Comparison of ENCODE assay signal across 19 cellular contexts in the genomic region with DNA sequence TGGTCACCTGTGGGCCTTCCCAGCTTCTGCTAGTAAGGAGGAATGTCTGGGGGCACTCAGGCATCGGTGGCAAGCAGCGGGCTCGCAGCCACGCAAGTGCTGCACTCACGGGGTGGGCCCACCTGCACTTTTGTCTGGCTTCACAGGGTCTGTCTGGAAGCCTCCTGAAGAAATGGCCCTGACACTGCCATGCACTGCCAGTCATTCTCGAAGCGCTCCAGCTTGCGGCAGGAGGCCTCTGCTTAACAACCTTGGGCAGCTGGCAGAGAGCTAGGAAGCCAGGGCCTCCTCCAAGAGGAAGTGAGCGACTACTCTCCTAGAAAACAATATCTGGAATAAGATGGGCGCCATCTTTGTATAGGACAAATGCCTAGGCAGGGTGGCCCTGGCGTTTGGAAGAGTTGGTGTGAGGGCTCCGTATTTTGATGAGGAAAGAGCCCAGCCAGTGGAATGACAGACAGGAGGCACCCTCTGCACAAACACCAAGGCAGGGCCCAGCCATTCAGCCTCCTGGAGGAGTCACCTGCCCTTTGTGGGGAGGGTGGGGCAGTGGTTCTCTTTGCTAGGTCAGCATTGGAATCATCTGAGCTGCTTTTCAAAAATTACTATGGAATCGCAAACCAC.
DNase-seq lines count a peak whose midpoint lies in the region; TF ChIP-seq lines count a peak whose summit lies in the region.
"Had no signal": no experiment of that assay in that cellular context is flagged by ENCODE, and none has a peak within 500 bp of the region (broad histone marks: within the 10 kb centered on the region; RNA-seq: fewer than 3 reads in every experiment).

No MANE protein-coding gene starts in this region.

- H3K27ac ChIP-seq in neuronal stem cell (replicated peaks; ENCODE audit: low read length) = no peak overlapping the region
- no peak overlapping the region for H3K27ac ChIP-seq in vagina

- intact Hi-C loops in vagina (cut with DNase I) = no loop called here
- intact Hi-C loops in Caco-2 (cut with micrococcal nuclease; ENCODE audit: unreplicated experiment) = no loop called here

- H4K8ac ChIP-seq in neuronal stem cell (ENCODE audit: low read depth, low read length) = no peak overlapping the region

- H3K4me3 Mint-ChIP-seq in activated CD4-positive, alpha-beta T cell treated with anti-CD3 and anti-CD28 coated beads, Interleukin-2, amount 10 ng/mL, durations not matched to agents 7 days and 5 days = no peak overlapping the region
- no peak overlapping the region for H3K4me3 Mint-ChIP-seq in Caco-2 (ENCODE audit: unreplicated experiment)
- H3K4me3 Mint-ChIP-seq: CD4-positive, alpha-beta memory T cell; GM23338; H9; HFFc6 had no signal

- CTCF ChIA-PET in activated CD4-positive, alpha-beta T cell treated with anti-CD3 and anti-CD28 coated beads, Interleukin-2, amount 10 ng/mL, durations not matched to agents 7 days and 5 days (lab: Charles Lee) = no interaction called here
- CTCF ChIA-PET in Caco-2 (lab: Charles Lee) = no interaction called here

- DNase-seq in activated CD4-positive, alpha-beta T cell treated with anti-CD3 and anti-CD28 coated beads, Interleukin-2, amount 10 ng/mL, durations not matched to agents 7 days and 5 days = no peak
- DNase-seq in activated CD4-positive, alpha-beta T cell treated with anti-CD3 and anti-CD28 coated beads, Interleukin-2, amount 50 U/mL, for 1 hour = no peak
- no peak for DNase-seq in neuronal stem cell (ENCODE audit: low spot score)
- DNase-seq in vagina (ENCODE audit: extremely low spot score in 2 of 2) = peak; percentile 60 to 61
- DNase-seq in hypothalamus (lab: John Stamatoyannopoulos, UW) = no peak
- no peak for DNase-seq in Caco-2
- DNase-seq: 8988T; ACHN; AML-193; BE2C; C1 segment of cervical spinal cord; CD4-positive, alpha-beta memory T cell; COR-L47; DMS153; GF-D8; H9; HFFc6 had no signal

- TF ChIP-seq POLR2A in vagina (IDR thresholded peaks at IDR 0.05) = no peak

- H3K27me3 ChIP-seq in neuronal stem cell (ENCODE audit: control insufficient read depth in 3 of 3, insufficient read depth in 3 of 3, low read depth in 1 of 3, low read length in 3 of 3) (no peaks in the 10 kb centered on the region), vagina (no peaks in the 10 kb centered on the region), Caco-2 (replicated peaks; ENCODE audit: control insufficient read depth, insufficient read depth, low read length) (no peaks in the 10 kb centered on the region; the same call in none of the 2 replicates)
- H3K27me3 ChIP-seq: BE2C had no signal

- H2BK15ac ChIP-seq in neuronal stem cell (ENCODE audit: low read length) = no peak overlapping the region

- H2AK5ac ChIP-seq in neuronal stem cell (ENCODE audit: low read depth, low read length) = peak overlapping the region; percentile 65

- H3K9me3 ChIP-seq in neuronal stem cell (replicated peaks in 1 of 2; ENCODE audit: control insufficient read depth in 2 of 2, insufficient read depth in 1 of 2, low read depth in 1 of 2, low read length in 2 of 2) (peaks cover 0 to 3% of the 10 kb centered on the region in 2 donors), vagina (no peaks in the 10 kb centered on the region), Caco-2 (no peaks in the 10 kb centered on the region)
- H3K9me3 ChIP-seq: A549, BE2C had no signal

- H3K4me1 Mint-ChIP-seq in activated CD4-positive, alpha-beta T cell treated with anti-CD3 and anti-CD28 coated beads, Interleukin-2, amount 10 ng/mL, durations not matched to agents 7 days and 5 days = no peaks in the 10 kb centered on the region
- no peaks in the 10 kb centered on the region for H3K4me1 Mint-ChIP-seq in Caco-2 (ENCODE audit: low read depth, unreplicated experiment)
- H3K4me1 Mint-ChIP-seq: CD4-positive, alpha-beta memory T cell; GM23338 had no signal

- POLR2A ChIA-PET in activated CD4-positive, alpha-beta T cell treated with anti-CD3 and anti-CD28 coated beads, Interleukin-2, amount 10 ng/mL, durations not matched to agents 7 days and 5 days (lab: Charles Lee) = no interaction called here
- POLR2A ChIA-PET in Caco-2 (lab: Charles Lee) = no interaction called here

- peak overlapping the region; percentile 19 for H3K27ac Mint-ChIP-seq in activated CD4-positive, alpha-beta T cell treated with anti-CD3 and anti-CD28 coated beads, Interleukin-2, amount 10 ng/mL, durations not matched to agents 7 days and 5 days
- no peak overlapping the region for H3K27ac Mint-ChIP-seq in Caco-2 (ENCODE audit: unreplicated experiment)
- H3K27ac Mint-ChIP-seq: CD4-positive, alpha-beta memory T cell; GM23338; H9; HFFc6 had no signal

- no peak overlapping the region for H3K4ac ChIP-seq in neuronal stem cell (ENCODE audit: low read length)

- H3K9me3 Mint-ChIP-seq in activated CD4-positive, alpha-beta T cell treated with anti-CD3 and anti-CD28 coated beads, Interleukin-2, amount 10 ng/mL, durations not matched to agents 7 days and 5 days = no peaks in the 10 kb centered on the region
- no peaks in the 10 kb centered on the region for H3K9me3 Mint-ChIP-seq in Caco-2 (ENCODE audit: unreplicated experiment)
- H3K9me3 Mint-ChIP-seq: GM23338, H9, HFFc6 had no signal

- no peak overlapping the region for H2AFZ ChIP-seq in neuronal stem cell (ENCODE audit: low read length)
- H2AFZ ChIP-seq: GM23338 had no signal

- no peak overlapping the region for H3K14ac ChIP-seq in neuronal stem cell (ENCODE audit: low read length)

- H3K4me3 ChIP-seq in neuronal stem cell (ENCODE audit: low read length in 2 of 2) = no peak overlapping the region
- H3K4me3 ChIP-seq in vagina = no peak overlapping the region
- no peak overlapping the region for H3K4me3 ChIP-seq in Caco-2 (ENCODE audit: low read depth, low read length)
- H3K4me3 ChIP-seq: A549, GM23338 had no signal

- no peaks in the 10 kb centered on the region for H3K79me1 ChIP-seq in neuronal stem cell (ENCODE audit: low read depth, low read length)

- no peak overlapping the region for H2BK12ac ChIP-seq in neuronal stem cell (ENCODE audit: low read length)

- H3K4me2 ChIP-seq in neuronal stem cell (ENCODE audit: insufficient read depth, low read length, poor library complexity, severe bottlenecking) = no peak overlapping the region
- H3K4me2 ChIP-seq: A549, GM23338 had no signal

- H2BK120ac ChIP-seq in neuronal stem cell (ENCODE audit: low read depth, low read length) = no peak overlapping the region

- WGBS in neuronal stem cell (ENCODE audit: extremely low coverage in 2 of 2, insufficient read length in 2 of 2, insufficient replicate concordance in 1 of 2), 2 donors = no CpG with 5 or more reads among the region's 13 CpGs

- no peak overlapping the region for H3K23ac ChIP-seq in neuronal stem cell (ENCODE audit: low read depth, low read length, poor library complexity)

- TF ChIP-seq CTCF in vagina (IDR thresholded peaks at IDR 0.05) = no peak
- TF ChIP-seq CTCF in Caco-2 (IDR thresholded peaks at IDR 0.05; ENCODE audit: insufficient read depth in 1 of 2, low read depth in 1 of 2, low read length in 1 of 2, severe bottlenecking in 1 of 2, unreplicated experiment in 1 of 2) = no peak

- H3K27me3 Mint-ChIP-seq in activated CD4-positive, alpha-beta T cell treated with anti-CD3 and anti-CD28 coated beads, Interleukin-2, amount 10 ng/mL, durations not matched to agents 7 days and 5 days = no peaks in the 10 kb centered on the region
- H3K27me3 Mint-ChIP-seq in Caco-2 (ENCODE audit: insufficient read depth, unreplicated experiment) = peaks cover 13% of the 10 kb centered on the region

- peak overlapping the region; percentile 15 for H3K9ac ChIP-seq in neuronal stem cell (ENCODE audit: low read depth, low read length, poor library complexity)

- H3K36me3 Mint-ChIP-seq in activated CD4-positive, alpha-beta T cell treated with anti-CD3 and anti-CD28 coated beads, Interleukin-2, amount 10 ng/mL, durations not matched to agents 7 days and 5 days (ENCODE audit: low read depth) = no peaks in the 10 kb centered on the region
- H3K36me3 Mint-ChIP-seq in Caco-2 (ENCODE audit: insufficient read depth, unreplicated experiment) = no peaks in the 10 kb centered on the region
- H3K36me3 Mint-ChIP-seq: CD4-positive, alpha-beta memory T cell had no signal

- no peak overlapping the region for H4K91ac ChIP-seq in neuronal stem cell (ENCODE audit: low read depth, low read length, poor library complexity)

- no TSS peak for BruUV-seq in Caco-2 (replicated peaks; lab: Mats Ljungman, UMichigan)

- peak overlapping the region; percentile 24 for H3K18ac ChIP-seq in neuronal stem cell (ENCODE audit: low read length)

- H2BK5ac ChIP-seq in neuronal stem cell (ENCODE audit: low read length) = peak overlapping the region; percentile 1

- peaks cover 0 to 4% of the 10 kb centered on the region in 2 donors for H3K4me1 ChIP-seq in neuronal stem cell (ENCODE audit: control insufficient read depth in 2 of 2, insufficient read depth in 1 of 2, low read depth in 1 of 2, low read length in 2 of 2)
- no peaks in the 10 kb centered on the region for H3K4me1 ChIP-seq in vagina
- H3K4me1 ChIP-seq in Caco-2 = no peaks in the 10 kb centered on the region
- H3K4me1 ChIP-seq: A549 had no signal

- H3K36me3 ChIP-seq in neuronal stem cell (replicated peaks in 1 of 2; ENCODE audit: control insufficient read depth in 2 of 2, insufficient read depth in 2 of 2, low read length in 2 of 2) (peaks cover 0 to 2% of the 10 kb centered on the region in 2 donors), vagina (no peaks in the 10 kb centered on the region), Caco-2 (ENCODE audit: control insufficient read depth, insufficient read depth, low read length) (no peaks in the 10 kb centered on the region)
- H3K36me3 ChIP-seq: BE2C had no signal

Comparison
In these comparisons a context has a peak if more than half of its experiments do, and no peak if none do; other contexts are left out.
1. DNase-seq: peak in vagina (2 of 2); none in activated CD4-positive, alpha-beta T cell treated with anti-CD3 and anti-CD28 coated beads, Interleukin-2, amount 10 ng/mL, durations not matched to agents 7 days and 5 days (single experiment), activated CD4-positive, alpha-beta T cell treated with anti-CD3 and anti-CD28 coated beads, Interleukin-2, amount 50 U/mL, for 1 hour (single experiment), neuronal stem cell (single experiment), hypothalamus (0 of 51) and Caco-2 (0 of 2).